In the genomic region with DNA sequence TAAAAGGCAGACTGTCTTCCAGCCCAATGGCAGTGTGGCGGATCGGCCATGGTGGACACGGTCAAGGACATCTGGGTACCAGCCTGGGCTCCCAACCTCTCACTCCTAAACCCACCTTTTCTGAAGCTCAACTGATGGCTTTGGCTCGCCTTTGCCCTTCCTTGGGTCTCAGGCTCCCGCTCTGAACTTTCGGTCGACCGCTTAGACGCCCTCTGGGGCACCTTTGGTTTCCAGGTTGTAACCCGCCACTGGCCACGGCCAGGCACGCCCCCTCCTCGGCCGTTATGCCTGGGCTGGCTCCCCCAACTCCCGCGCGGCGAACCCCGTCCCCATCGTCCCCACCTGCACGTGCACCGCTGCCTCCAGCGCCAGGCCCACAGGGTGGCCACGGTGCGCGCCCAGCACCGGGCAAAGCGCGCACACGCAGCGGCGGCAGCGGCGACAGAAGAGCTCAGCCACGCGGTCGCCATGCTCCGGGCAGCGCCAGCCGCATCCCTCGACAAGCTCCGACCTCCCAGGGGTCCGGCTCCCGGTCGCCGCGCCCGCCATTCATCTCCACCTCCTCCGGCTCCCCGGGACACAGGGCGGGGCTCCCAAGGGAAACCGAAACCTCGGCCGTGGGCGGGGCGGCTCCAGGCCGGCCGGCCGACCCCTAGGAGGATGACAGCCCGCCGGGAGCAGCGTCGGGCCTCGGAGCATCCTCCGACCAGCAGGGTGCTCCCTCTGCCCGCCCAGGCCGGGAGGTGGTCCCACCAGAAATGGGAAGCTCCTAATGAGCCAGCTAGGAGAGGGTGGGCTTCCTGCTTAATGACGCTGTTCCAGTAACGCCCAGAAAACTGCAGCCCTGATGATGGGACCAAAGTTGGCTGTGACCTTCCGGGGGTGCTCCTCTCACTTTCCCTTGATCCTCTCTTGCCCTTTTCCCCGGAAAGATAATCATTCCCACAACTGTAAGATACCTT, we compare ENCODE assay signal across 1 cellular context.
TF ChIP-seq lines count a peak whose summit lies in the region.

A gene with protein sequence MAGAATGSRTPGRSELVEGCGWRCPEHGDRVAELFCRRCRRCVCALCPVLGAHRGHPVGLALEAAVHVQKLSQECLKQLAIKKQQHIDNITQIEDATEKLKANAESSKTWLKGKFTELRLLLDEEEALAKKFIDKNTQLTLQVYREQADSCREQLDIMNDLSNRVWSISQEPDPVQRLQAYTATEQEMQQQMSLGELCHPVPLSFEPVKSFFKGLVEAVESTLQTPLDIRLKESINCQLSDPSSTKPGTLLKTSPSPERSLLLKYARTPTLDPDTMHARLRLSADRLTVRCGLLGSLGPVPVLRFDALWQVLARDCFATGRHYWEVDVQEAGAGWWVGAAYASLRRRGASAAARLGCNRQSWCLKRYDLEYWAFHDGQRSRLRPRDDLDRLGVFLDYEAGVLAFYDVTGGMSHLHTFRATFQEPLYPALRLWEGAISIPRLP (minus strand): TSS at position 583 of the 962 bp plus-strand sequence. CDS start 34 bp downstream, at position 549.

TF ChIP-seq in K562, 482 proteins besides CTCF, POLR2A, EP300 and RAD21 (continued from another document and continues in another):
- no peak for TF ChIP-seq ZNF217 (CRISPR knock-in tag; IDR thresholded peaks at IDR 0.05)
- TF ChIP-seq MED1 (CRISPR knock-in tag; IDR thresholded peaks at IDR 0.05; ENCODE audit: borderline replicate concordance): no peak
- peak; percentile 53; the same call in 1 of the 2 replicates for TF ChIP-seq ZNF431 (CRISPR knock-in tag; IDR thresholded peaks at IDR 0.05)
- no peak for TF ChIP-seq ZNF561 (CRISPR knock-in tag; conservative IDR thresholded peaks at IDR 0.05)
- 0 out of 2 replicates have a peak, but pooled peaks have one; percentile 61 for TF ChIP-seq FOXP1 (CRISPR knock-in tag; IDR thresholded peaks at IDR 0.05)
- TF ChIP-seq NCOA6 (IDR thresholded peaks at IDR 0.05): no peak
- TF ChIP-seq, protein P1, sequence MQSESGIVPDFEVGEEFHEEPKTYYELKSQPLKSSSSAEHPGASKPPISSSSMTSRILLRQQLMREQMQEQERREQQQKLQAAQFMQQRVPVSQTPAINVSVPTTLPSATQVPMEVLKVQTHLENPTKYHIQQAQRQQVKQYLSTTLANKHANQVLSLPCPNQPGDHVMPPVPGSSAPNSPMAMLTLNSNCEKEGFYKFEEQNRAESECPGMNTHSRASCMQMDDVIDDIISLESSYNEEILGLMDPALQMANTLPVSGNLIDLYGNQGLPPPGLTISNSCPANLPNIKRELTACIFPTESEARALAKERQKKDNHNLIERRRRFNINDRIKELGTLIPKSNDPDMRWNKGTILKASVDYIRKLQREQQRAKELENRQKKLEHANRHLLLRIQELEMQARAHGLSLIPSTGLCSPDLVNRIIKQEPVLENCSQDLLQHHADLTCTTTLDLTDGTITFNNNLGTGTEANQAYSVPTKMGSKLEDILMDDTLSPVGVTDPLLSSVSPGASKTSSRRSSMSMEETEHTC (IDR thresholded peaks at IDR 0.05): no peak
- TF ChIP-seq TCF3 (CRISPR knock-in tag; IDR thresholded peaks at IDR 0.05): 0 out of 2 replicates have a peak, but pooled peaks have one; percentile 14
- TF ChIP-seq, protein P2, sequence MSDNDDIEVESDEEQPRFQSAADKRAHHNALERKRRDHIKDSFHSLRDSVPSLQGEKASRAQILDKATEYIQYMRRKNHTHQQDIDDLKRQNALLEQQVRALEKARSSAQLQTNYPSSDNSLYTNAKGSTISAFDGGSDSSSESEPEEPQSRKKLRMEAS (CRISPR knock-in tag; IDR thresholded peaks at IDR 0.05): peak; percentile 97
- TF ChIP-seq SMARCE1 (IDR thresholded peaks at IDR 0.05): no peak
- TF ChIP-seq, protein P3, sequence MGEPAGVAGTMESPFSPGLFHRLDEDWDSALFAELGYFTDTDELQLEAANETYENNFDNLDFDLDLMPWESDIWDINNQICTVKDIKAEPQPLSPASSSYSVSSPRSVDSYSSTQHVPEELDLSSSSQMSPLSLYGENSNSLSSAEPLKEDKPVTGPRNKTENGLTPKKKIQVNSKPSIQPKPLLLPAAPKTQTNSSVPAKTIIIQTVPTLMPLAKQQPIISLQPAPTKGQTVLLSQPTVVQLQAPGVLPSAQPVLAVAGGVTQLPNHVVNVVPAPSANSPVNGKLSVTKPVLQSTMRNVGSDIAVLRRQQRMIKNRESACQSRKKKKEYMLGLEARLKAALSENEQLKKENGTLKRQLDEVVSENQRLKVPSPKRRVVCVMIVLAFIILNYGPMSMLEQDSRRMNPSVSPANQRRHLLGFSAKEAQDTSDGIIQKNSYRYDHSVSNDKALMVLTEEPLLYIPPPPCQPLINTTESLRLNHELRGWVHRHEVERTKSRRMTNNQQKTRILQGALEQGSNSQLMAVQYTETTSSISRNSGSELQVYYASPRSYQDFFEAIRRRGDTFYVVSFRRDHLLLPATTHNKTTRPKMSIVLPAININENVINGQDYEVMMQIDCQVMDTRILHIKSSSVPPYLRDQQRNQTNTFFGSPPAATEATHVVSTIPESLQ (CRISPR knock-in tag; IDR thresholded peaks at IDR 0.05): peak; percentile 89
- TF ChIP-seq, protein P4, sequence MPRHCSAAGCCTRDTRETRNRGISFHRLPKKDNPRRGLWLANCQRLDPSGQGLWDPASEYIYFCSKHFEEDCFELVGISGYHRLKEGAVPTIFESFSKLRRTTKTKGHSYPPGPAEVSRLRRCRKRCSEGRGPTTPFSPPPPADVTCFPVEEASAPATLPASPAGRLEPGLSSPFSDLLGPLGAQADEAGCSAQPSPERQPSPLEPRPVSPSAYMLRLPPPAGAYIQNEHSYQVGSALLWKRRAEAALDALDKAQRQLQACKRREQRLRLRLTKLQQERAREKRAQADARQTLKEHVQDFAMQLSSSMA (CRISPR knock-in tag; IDR thresholded peaks at IDR 0.05): no peak
- peak; percentile 39 for TF ChIP-seq KDM5B (IDR thresholded peaks at IDR 0.05; ENCODE audit: insufficient replicate concordance, low read depth, low read length)
- no peak for TF ChIP-seq NCOA4 (IDR thresholded peaks at IDR 0.05; ENCODE audit: partially characterized antibody)
- TF ChIP-seq EP400 (IDR thresholded peaks at IDR 0.05): peak; percentile 88
- TF ChIP-seq TAF9B (IDR thresholded peaks at IDR 0.05; ENCODE audit: partially characterized antibody): no peak
- TF ChIP-seq, protein P5, sequence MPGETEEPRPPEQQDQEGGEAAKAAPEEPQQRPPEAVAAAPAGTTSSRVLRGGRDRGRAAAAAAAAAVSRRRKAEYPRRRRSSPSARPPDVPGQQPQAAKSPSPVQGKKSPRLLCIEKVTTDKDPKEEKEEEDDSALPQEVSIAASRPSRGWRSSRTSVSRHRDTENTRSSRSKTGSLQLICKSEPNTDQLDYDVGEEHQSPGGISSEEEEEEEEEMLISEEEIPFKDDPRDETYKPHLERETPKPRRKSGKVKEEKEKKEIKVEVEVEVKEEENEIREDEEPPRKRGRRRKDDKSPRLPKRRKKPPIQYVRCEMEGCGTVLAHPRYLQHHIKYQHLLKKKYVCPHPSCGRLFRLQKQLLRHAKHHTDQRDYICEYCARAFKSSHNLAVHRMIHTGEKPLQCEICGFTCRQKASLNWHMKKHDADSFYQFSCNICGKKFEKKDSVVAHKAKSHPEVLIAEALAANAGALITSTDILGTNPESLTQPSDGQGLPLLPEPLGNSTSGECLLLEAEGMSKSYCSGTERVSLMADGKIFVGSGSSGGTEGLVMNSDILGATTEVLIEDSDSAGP (CRISPR knock-in tag; IDR thresholded peaks at IDR 0.05): no peak
- TF ChIP-seq, protein P6, sequence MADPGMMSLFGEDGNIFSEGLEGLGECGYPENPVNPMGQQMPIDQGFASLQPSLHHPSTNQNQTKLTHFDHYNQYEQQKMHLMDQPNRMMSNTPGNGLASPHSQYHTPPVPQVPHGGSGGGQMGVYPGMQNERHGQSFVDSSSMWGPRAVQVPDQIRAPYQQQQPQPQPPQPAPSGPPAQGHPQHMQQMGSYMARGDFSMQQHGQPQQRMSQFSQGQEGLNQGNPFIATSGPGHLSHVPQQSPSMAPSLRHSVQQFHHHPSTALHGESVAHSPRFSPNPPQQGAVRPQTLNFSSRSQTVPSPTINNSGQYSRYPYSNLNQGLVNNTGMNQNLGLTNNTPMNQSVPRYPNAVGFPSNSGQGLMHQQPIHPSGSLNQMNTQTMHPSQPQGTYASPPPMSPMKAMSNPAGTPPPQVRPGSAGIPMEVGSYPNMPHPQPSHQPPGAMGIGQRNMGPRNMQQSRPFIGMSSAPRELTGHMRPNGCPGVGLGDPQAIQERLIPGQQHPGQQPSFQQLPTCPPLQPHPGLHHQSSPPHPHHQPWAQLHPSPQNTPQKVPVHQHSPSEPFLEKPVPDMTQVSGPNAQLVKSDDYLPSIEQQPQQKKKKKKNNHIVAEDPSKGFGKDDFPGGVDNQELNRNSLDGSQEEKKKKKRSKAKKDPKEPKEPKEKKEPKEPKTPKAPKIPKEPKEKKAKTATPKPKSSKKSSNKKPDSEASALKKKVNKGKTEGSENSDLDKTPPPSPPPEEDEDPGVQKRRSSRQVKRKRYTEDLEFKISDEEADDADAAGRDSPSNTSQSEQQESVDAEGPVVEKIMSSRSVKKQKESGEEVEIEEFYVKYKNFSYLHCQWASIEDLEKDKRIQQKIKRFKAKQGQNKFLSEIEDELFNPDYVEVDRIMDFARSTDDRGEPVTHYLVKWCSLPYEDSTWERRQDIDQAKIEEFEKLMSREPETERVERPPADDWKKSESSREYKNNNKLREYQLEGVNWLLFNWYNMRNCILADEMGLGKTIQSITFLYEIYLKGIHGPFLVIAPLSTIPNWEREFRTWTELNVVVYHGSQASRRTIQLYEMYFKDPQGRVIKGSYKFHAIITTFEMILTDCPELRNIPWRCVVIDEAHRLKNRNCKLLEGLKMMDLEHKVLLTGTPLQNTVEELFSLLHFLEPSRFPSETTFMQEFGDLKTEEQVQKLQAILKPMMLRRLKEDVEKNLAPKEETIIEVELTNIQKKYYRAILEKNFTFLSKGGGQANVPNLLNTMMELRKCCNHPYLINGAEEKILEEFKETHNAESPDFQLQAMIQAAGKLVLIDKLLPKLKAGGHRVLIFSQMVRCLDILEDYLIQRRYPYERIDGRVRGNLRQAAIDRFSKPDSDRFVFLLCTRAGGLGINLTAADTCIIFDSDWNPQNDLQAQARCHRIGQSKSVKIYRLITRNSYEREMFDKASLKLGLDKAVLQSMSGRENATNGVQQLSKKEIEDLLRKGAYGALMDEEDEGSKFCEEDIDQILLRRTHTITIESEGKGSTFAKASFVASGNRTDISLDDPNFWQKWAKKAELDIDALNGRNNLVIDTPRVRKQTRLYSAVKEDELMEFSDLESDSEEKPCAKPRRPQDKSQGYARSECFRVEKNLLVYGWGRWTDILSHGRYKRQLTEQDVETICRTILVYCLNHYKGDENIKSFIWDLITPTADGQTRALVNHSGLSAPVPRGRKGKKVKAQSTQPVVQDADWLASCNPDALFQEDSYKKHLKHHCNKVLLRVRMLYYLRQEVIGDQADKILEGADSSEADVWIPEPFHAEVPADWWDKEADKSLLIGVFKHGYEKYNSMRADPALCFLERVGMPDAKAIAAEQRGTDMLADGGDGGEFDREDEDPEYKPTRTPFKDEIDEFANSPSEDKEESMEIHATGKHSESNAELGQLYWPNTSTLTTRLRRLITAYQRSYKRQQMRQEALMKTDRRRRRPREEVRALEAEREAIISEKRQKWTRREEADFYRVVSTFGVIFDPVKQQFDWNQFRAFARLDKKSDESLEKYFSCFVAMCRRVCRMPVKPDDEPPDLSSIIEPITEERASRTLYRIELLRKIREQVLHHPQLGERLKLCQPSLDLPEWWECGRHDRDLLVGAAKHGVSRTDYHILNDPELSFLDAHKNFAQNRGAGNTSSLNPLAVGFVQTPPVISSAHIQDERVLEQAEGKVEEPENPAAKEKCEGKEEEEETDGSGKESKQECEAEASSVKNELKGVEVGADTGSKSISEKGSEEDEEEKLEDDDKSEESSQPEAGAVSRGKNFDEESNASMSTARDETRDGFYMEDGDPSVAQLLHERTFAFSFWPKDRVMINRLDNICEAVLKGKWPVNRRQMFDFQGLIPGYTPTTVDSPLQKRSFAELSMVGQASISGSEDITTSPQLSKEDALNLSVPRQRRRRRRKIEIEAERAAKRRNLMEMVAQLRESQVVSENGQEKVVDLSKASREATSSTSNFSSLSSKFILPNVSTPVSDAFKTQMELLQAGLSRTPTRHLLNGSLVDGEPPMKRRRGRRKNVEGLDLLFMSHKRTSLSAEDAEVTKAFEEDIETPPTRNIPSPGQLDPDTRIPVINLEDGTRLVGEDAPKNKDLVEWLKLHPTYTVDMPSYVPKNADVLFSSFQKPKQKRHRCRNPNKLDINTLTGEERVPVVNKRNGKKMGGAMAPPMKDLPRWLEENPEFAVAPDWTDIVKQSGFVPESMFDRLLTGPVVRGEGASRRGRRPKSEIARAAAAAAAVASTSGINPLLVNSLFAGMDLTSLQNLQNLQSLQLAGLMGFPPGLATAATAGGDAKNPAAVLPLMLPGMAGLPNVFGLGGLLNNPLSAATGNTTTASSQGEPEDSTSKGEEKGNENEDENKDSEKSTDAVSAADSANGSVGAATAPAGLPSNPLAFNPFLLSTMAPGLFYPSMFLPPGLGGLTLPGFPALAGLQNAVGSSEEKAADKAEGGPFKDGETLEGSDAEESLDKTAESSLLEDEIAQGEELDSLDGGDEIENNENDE (IDR thresholded peaks at IDR 0.05; ENCODE audit: low read depth, low read length): no peak
- TF ChIP-seq XRCC5 (IDR thresholded peaks at IDR 0.05; ENCODE audit: low read depth, low read length): no peak
- TF ChIP-seq, protein P7, sequence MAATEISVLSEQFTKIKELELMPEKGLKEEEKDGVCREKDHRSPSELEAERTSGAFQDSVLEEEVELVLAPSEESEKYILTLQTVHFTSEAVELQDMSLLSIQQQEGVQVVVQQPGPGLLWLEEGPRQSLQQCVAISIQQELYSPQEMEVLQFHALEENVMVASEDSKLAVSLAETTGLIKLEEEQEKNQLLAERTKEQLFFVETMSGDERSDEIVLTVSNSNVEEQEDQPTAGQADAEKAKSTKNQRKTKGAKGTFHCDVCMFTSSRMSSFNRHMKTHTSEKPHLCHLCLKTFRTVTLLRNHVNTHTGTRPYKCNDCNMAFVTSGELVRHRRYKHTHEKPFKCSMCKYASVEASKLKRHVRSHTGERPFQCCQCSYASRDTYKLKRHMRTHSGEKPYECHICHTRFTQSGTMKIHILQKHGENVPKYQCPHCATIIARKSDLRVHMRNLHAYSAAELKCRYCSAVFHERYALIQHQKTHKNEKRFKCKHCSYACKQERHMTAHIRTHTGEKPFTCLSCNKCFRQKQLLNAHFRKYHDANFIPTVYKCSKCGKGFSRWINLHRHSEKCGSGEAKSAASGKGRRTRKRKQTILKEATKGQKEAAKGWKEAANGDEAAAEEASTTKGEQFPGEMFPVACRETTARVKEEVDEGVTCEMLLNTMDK (IDR thresholded peaks at IDR 0.05; ENCODE audit: borderline replicate concordance, insufficient read depth, low read depth, low read length, poor library complexity, severe bottlenecking): peak; percentile 54
- TF ChIP-seq COPS2 (conservative IDR thresholded peaks at IDR 0.05): no peak
- no peak; the same call in 1 of the 2 replicates for TF ChIP-seq KDM2B (CRISPR knock-in tag; IDR thresholded peaks at IDR 0.05)
- no peak for TF ChIP-seq PHTF2 (CRISPR knock-in tag; IDR thresholded peaks at IDR 0.05)
- no peak for TF ChIP-seq ZNF699 (CRISPR knock-in tag; IDR thresholded peaks at IDR 0.05; ENCODE audit: insufficient replicate concordance)
- no peak for TF ChIP-seq CHCHD3 (CRISPR knock-in tag; IDR thresholded peaks at IDR 0.05)
- no peak for TF ChIP-seq KLF10 (CRISPR knock-in tag; IDR thresholded peaks at IDR 0.05)
- peak in 1 of 2 experiments; percentile 8; a peak in 1 of 4 replicates for TF ChIP-seq SIN3A (IDR thresholded peaks at IDR 0.05; ENCODE audit: borderline replicate concordance in 2 of 2, control insufficient read depth in 1 of 2, low read depth in 2 of 2, low read length in 2 of 2)
